1 cellular context compared by ENCODE assay signal in genomic region chr5:53476531-53477480, GRCh38.
TF ChIP-seq lines count a peak whose summit lies in the region.

No MANE protein-coding gene starts in this region.

TF ChIP-seq in HepG2, 621 proteins besides CTCF, POLR2A, EP300 and RAD21 (continued from another document and continues in another):
- TF ChIP-seq ZNF318 (CRISPR knock-in tag; IDR thresholded peaks at IDR 0.05), result peak; percentile 74; the same call in 1 of the 2 replicates
- no peak for TF ChIP-seq ZBTB3 (CRISPR knock-in tag; IDR thresholded peaks at IDR 0.05; ENCODE audit: borderline replicate concordance, low read depth)
- TF ChIP-seq ZNF746 (CRISPR knock-in tag; IDR thresholded peaks at IDR 0.05), result peak; percentile 98
- TF ChIP-seq ZNF17 (CRISPR knock-in tag; IDR thresholded peaks at IDR 0.05), result no peak
- TF ChIP-seq TOPORS (CRISPR knock-in tag; IDR thresholded peaks at IDR 0.05), result peak; percentile 93
- TF ChIP-seq CC2D1A (CRISPR knock-in tag; IDR thresholded peaks at IDR 0.05), result no peak
- TF ChIP-seq NBN (conservative IDR thresholded peaks at IDR 0.05), result no peak
- no peak for TF ChIP-seq MTF1 (CRISPR knock-in tag; IDR thresholded peaks at IDR 0.05)
- peak; percentile 98 for TF ChIP-seq ZNF614 (CRISPR knock-in tag; IDR thresholded peaks at IDR 0.05; ENCODE audit: borderline replicate concordance)
- TF ChIP-seq ZNF274 (CRISPR knock-in tag; IDR thresholded peaks at IDR 0.05), result no peak; the same call in 1 of the 2 replicates
- TF ChIP-seq SATB2 (CRISPR knock-in tag; IDR thresholded peaks at IDR 0.05), result peak; percentile 77; the same call in 1 of the 2 replicates
- TF ChIP-seq CSRNP2 (CRISPR knock-in tag; conservative IDR thresholded peaks at IDR 0.05; ENCODE audit: low read depth), result no peak
- TF ChIP-seq ZNF761 (CRISPR knock-in tag; conservative IDR thresholded peaks at IDR 0.05), result peak; percentile 58; the same call in 1 of the 2 replicates
- no peak for TF ChIP-seq AGO1 (IDR thresholded peaks at IDR 0.05; ENCODE audit: low read depth, low read length, poor library complexity, severe bottlenecking)
- TF ChIP-seq KLF11 (CRISPR knock-in tag; IDR thresholded peaks at IDR 0.05), result 0 out of 2 replicates have a peak, but pooled peaks have one; percentile 78
- peak; percentile 90; the same call in 1 of the 2 replicates for TF ChIP-seq ZNF556 (CRISPR knock-in tag; IDR thresholded peaks at IDR 0.05; ENCODE audit: borderline replicate concordance)
- peak; percentile 36; the same call in 1 of the 2 replicates for TF ChIP-seq SNAI1 (CRISPR knock-in tag; IDR thresholded peaks at IDR 0.05; ENCODE audit: borderline replicate concordance)
- no peak for TF ChIP-seq NFIB (CRISPR knock-in tag; IDR thresholded peaks at IDR 0.05; ENCODE audit: borderline replicate concordance)
- no peak for TF ChIP-seq ZNF3 (CRISPR knock-in tag; IDR thresholded peaks at IDR 0.05)
- TF ChIP-seq ZNF230 (CRISPR knock-in tag; IDR thresholded peaks at IDR 0.05), result peak; percentile 65; the same call in 1 of the 2 replicates
- TF ChIP-seq MTA3 (CRISPR knock-in tag; IDR thresholded peaks at IDR 0.05), result no peak
- TF ChIP-seq ZBTB33 (CRISPR knock-in tag; IDR thresholded peaks at IDR 0.05), result peak; percentile 83
- TF ChIP-seq TBL1XR1 (IDR thresholded peaks at IDR 0.05; ENCODE audit: borderline replicate concordance, low read length, partially characterized antibody), result peak; percentile 98
- TF ChIP-seq ZNF383 (CRISPR knock-in tag; IDR thresholded peaks at IDR 0.05; ENCODE audit: borderline replicate concordance), result no peak
- TF ChIP-seq ZGPAT (CRISPR knock-in tag; IDR thresholded peaks at IDR 0.05), result peak; percentile 100
- peak; percentile 94 for TF ChIP-seq ZSCAN31 (CRISPR knock-in tag; IDR thresholded peaks at IDR 0.05; ENCODE audit: low read depth)
- 0 out of 2 replicates have a peak, but pooled peaks have one; percentile 60 for TF ChIP-seq KLF6 (CRISPR knock-in tag; IDR thresholded peaks at IDR 0.05)
- 0 out of 2 replicates have a peak, but pooled peaks have one; percentile 35 for TF ChIP-seq ELF4 (CRISPR knock-in tag; IDR thresholded peaks at IDR 0.05; ENCODE audit: borderline replicate concordance)
- peak; percentile 51; the same call in 1 of the 2 replicates for TF ChIP-seq ZBTB10 (CRISPR knock-in tag; IDR thresholded peaks at IDR 0.05; ENCODE audit: borderline replicate concordance)
- TF ChIP-seq MTA1 (CRISPR knock-in tag; IDR thresholded peaks at IDR 0.05; ENCODE audit: borderline replicate concordance), result peak; percentile 55; the same call in 1 of the 2 replicates
- TF ChIP-seq ZNF512B (CRISPR knock-in tag; IDR thresholded peaks at IDR 0.05; ENCODE audit: borderline replicate concordance), result peak; percentile 90; the same call in 1 of the 2 replicates
- no peak for TF ChIP-seq FOXM1 (CRISPR knock-in tag; IDR thresholded peaks at IDR 0.05)
- TF ChIP-seq ELF1 (CRISPR knock-in tag; IDR thresholded peaks at IDR 0.05), result peak; percentile 58
- no peak for TF ChIP-seq ZNF382 (CRISPR knock-in tag; IDR thresholded peaks at IDR 0.05; ENCODE audit: borderline replicate concordance)
- TF ChIP-seq MED13 (CRISPR knock-in tag; IDR thresholded peaks at IDR 0.05), result peak; percentile 96
- TF ChIP-seq HCFC1 (IDR thresholded peaks at IDR 0.05; ENCODE audit: low read depth, low read length), result no peak
- peak; percentile 90 for TF ChIP-seq HIC2 (CRISPR knock-in tag; IDR thresholded peaks at IDR 0.05; ENCODE audit: low read depth)
- no peak for TF ChIP-seq ZNF44 (CRISPR knock-in tag; IDR thresholded peaks at IDR 0.05)
